In genomic region chr6:157241411-157241979, GRCh38 we compare ENCODE assay signal across 18 cellular contexts.
DNase-seq lines count a peak whose midpoint lies in the region; ATAC-seq and TF ChIP-seq lines count a peak whose summit lies in the region.
"Had no signal": no experiment of that assay in that cellular context is flagged by ENCODE, and none has a peak within 500 bp of the region (broad histone marks: within the 10 kb centered on the region; RNA-seq: fewer than 3 reads in every experiment).

No MANE protein-coding gene starts in this region.

- no peak for TF ChIP-seq EP300 in stomach (IDR thresholded peaks at IDR 0.05)

- H3K36me3 ChIP-seq in left ventricle myocardium inferior (no peaks in the 10 kb centered on the region), stomach (no peaks in the 10 kb centered on the region)

- H3K9me3 ChIP-seq in left ventricle myocardium inferior (replicated peaks) (no peaks in the 10 kb centered on the region), stomach (no peaks in the 10 kb centered on the region)

- H3K4me3 ChIP-seq in left ventricle myocardium inferior, result no peak overlapping the region
- no peak overlapping the region for H3K4me3 ChIP-seq in stomach
- H3K4me3 ChIP-seq: smooth muscle cell had no signal

- ATAC-seq in GM18519 (IDR thresholded peaks at IDR 0.05; ENCODE audit: low FRiP score, unreplicated experiment), result no peak
- ATAC-seq: CD8-positive, alpha-beta T cell; Panc1; T-helper 17 cell had no signal

- intact Hi-C loops in left ventricle myocardium inferior (cut with micrococcal nuclease), result no loop called here
- intact Hi-C loops in stomach (cut with DNase I; ENCODE audit: low total_unique reads), result no loop called here

- H3K27me3 Mint-ChIP-seq in type B pancreatic cell, result peaks cover 16% of the 10 kb centered on the region

- peaks cover 48% of the 10 kb centered on the region for H3K4me1 ChIP-seq in left ventricle myocardium inferior
- H3K4me1 ChIP-seq in stomach, result peaks cover 14 to 44% (median 30%) of the 10 kb centered on the region in 4 donors

- WGBS in stomach, 5 donors, result 55 to 66% (median 62%) methylated on average over 8 of the region's 8 CpGs

- H3K27me3 ChIP-seq in left ventricle myocardium inferior (ENCODE audit: low read depth), result no peaks in the 10 kb centered on the region
- peaks cover 0 to 4% (median 4%) of the 10 kb centered on the region in 3 donors for H3K27me3 ChIP-seq in stomach

- no peaks in the 10 kb centered on the region for H3K36me3 Mint-ChIP-seq in type B pancreatic cell
- H3K36me3 Mint-ChIP-seq: CD8-positive, alpha-beta T cell had no signal

- no peak overlapping the region for H3K4me3 Mint-ChIP-seq in type B pancreatic cell
- H3K4me3 Mint-ChIP-seq: CD8-positive, alpha-beta T cell; neural crest cell; T-helper 17 cell had no signal

- no peak for TF ChIP-seq POLR2A in stomach (IDR thresholded peaks at IDR 0.05)

- H3K4me1 Mint-ChIP-seq in type B pancreatic cell (ENCODE audit: unreplicated experiment), result peaks cover 15% of the 10 kb centered on the region

- no peaks in the 10 kb centered on the region for H3K9me3 Mint-ChIP-seq in type B pancreatic cell
- H3K9me3 Mint-ChIP-seq: activated T-helper 2 cell treated with anti-CD3 and anti-CD28 coated beads, Interferon-gamma antibody, Interleukin-2, Interleukin-4, amounts not matched to agents 10 μg/mL and 5 μg/mL and 100 μg/mL, durations not matched to agents 14 hours and 24 hours and 36 hours had no signal

- no peak for TF ChIP-seq CTCF in VCaP (conservative IDR thresholded peaks at IDR 0.05)
- no peak for TF ChIP-seq CTCF in left ventricle myocardium inferior (IDR thresholded peaks at IDR 0.05; ENCODE audit: borderline replicate concordance)
- TF ChIP-seq CTCF in stomach (IDR thresholded peaks at IDR 0.05), result no peak
- no peak for TF ChIP-seq CTCF in type B pancreatic cell (conservative IDR thresholded peaks at IDR 0.05)

- DNase-seq in DMS53 (lab: John Stamatoyannopoulos, UW) (peak; percentile 31), DMS53 treated with DMSO at 0.1 percent for 48 hours (lab: John Stamatoyannopoulos, UW; ENCODE audit: unreplicated experiment) (no peak), left ventricle myocardium inferior (no peak), stomach (peak; percentile 34), type B pancreatic cell (ENCODE audit: extremely low spot score, unreplicated experiment) (no peak), DMS 273 (lab: John Stamatoyannopoulos, UW; ENCODE audit: unreplicated experiment) (no peak)
- DNase-seq: activated CD4-positive, alpha-beta T cell treated with anti-CD3 and anti-CD28 coated beads, Interleukin-2, amount 50 U/mL, for 48 hours; CD8-positive, alpha-beta T cell; effector CD8-positive, alpha-beta T cell; NCI-H345; T-helper 17 cell had no signal

- no peak overlapping the region for H3K27ac Mint-ChIP-seq in type B pancreatic cell
- H3K27ac Mint-ChIP-seq: activated T-helper 2 cell treated with anti-CD3 and anti-CD28 coated beads, Interferon-gamma antibody, Interleukin-2, Interleukin-4, amounts not matched to agents 10 μg/mL and 5 μg/mL and 100 μg/mL, durations not matched to agents 14 hours and 24 hours and 36 hours; CD8-positive, alpha-beta T cell; T-helper 17 cell had no signal

- H3K27ac ChIP-seq in VCaP (peak overlapping the region; percentile 90), left ventricle myocardium inferior (replicated peaks) (peak overlapping the region; percentile 61), stomach (peak overlapping the region in 4 of 5 donors; percentile 56 to 79 (median 63))
- H3K27ac ChIP-seq: 22Rv1 had no signal

Comparison
In these comparisons a context has a peak if more than half of its experiments do, and no peak if none do; other contexts are left out.
1. DNase-seq: peak in DMS53 (single experiment) and stomach (single experiment); none in DMS53 treated with DMSO at 0.1 percent for 48 hours (single experiment), left ventricle myocardium inferior (single experiment), type B pancreatic cell (single experiment) and DMS 273 (single experiment).
2. Peak in every context shown above with its lines, with median percentiles within 50 percentile points of each other: H3K27ac ChIP-seq.